ENCODE assay signal across 10 cellular contexts in the genomic region with DNA sequence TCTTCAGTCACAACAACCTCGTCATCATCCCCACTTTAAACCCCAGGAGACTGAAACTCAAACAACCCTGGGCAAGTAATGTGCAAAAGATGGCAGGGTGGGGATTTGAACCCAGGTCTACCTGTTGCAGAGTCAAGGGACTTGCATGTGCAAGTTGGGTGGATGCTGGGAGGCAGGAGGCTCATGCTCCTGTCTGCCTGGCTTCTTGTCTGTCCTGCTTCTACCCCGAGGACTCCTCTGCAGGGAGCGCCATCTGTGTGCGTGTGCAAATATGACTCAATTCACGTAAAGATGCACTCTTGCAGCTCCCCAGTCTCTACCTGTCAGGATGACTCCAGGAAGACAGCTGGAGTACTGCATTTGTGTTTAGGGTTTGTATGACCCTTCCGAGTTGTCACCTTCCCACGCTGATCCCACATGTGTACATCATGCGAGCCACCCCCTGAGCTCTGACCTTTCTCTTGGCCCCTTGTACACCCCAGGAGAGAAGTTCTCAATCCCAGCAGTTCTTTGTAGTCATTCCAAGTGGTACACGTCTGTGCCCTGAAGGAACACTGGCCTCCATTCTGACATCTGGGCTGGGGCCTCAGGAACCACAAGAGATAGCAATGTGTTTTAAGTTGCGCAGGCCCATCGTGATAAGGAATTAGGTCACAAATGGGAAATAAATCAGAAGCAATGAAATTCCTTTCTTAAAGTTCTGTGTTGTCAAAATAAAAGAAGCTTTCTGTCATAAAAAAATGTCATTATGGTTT.
DNase-seq lines count a peak whose midpoint lies in the region; ATAC-seq, FAIRE-seq and TF ChIP-seq lines count a peak whose summit lies in the region.
"Had no signal": no experiment of that assay in that cellular context is flagged by ENCODE, and none has a peak within 500 bp of the region (broad histone marks: within the 10 kb centered on the region; RNA-seq: fewer than 3 reads in every experiment).

No MANE protein-coding gene starts in this region.

- H3K4me3 ChIP-seq in RWPE2 (ENCODE audit: severe bottlenecking) (no peak overlapping the region), endothelial cell of umbilical vein (replicated peaks in 1 of 3; ENCODE audit: insufficient read depth in 1 of 3, low read depth in 1 of 3, low read length in 3 of 3) (no peak overlapping the region), osteoblast (ENCODE audit: insufficient read depth, low read length) (no peak overlapping the region)
- H3K4me3 ChIP-seq: SJCRH30 had no signal

- DNase-seq in GM12892 (ENCODE audit: insufficient read length) = no peak
- DNase-seq in RWPE2 (ENCODE audit: low spot score) = no peak
- no peak for DNase-seq in endothelial cell of umbilical vein (ENCODE audit: low read depth, low spot score)
- no peak for DNase-seq in osteoblast (ENCODE audit: insufficient read length, low spot score, missing footprints)
- DNase-seq in NCI-H2227 treated with DMSO at 0.1 percent for 48 hours (lab: John Stamatoyannopoulos, UW) = no peak
- DNase-seq in sciatic nerve (ENCODE audit: low spot score) = no peak
- DNase-seq in SIG-M5 treated with dmso at 0.1 percent for 504 hours (lab: John Stamatoyannopoulos, UW; ENCODE audit: unreplicated experiment) = no peak
- no peak for DNase-seq in ecto neural progenitor cell (ENCODE audit: low spot score)
- DNase-seq: stimulated activated CD4-positive, alpha-beta T cell treated with anti-CD3 and anti-CD28 coated beads, Interleukin-2, amount 100 ng/mL, for 24 hours had no signal

- no peak overlapping the region for H2AFZ ChIP-seq in endothelial cell of umbilical vein (ENCODE audit: low read depth, low read length)
- no peak overlapping the region for H2AFZ ChIP-seq in osteoblast (ENCODE audit: low read length)

- H3K4me1 ChIP-seq in RWPE2 (ENCODE audit: insufficient read depth, poor library complexity, severe bottlenecking) (peaks cover 31% of the 10 kb centered on the region), endothelial cell of umbilical vein (ENCODE audit: control insufficient read depth, extremely low read depth, insufficient read depth, low read length) (peaks cover 14% of the 10 kb centered on the region), osteoblast (ENCODE audit: insufficient read depth, low read length) (peaks cover 25% of the 10 kb centered on the region)

- H3K9me1 ChIP-seq in endothelial cell of umbilical vein (replicated peaks; ENCODE audit: control insufficient read depth, extremely low read depth, insufficient read depth, low read length) = no peaks in the 10 kb centered on the region

- TF ChIP-seq POLR2A in GM12892 (IDR thresholded peaks at IDR 0.05; ENCODE audit: low read depth, low read length) (no peak), endothelial cell of umbilical vein (IDR thresholded peaks at IDR 0.05; ENCODE audit: low read depth, low read length) (no peak)

- H3K27ac ChIP-seq in RWPE2 (ENCODE audit: poor library complexity, severe bottlenecking) = peak overlapping the region; percentile 53
- H3K27ac ChIP-seq in endothelial cell of umbilical vein (ENCODE audit: insufficient read depth, low read depth, low read length) = peak overlapping the region; percentile 75
- peak overlapping the region; percentile 87 for H3K27ac ChIP-seq in osteoblast (ENCODE audit: low read depth, low read length)
- H3K27ac ChIP-seq: SJCRH30 had no signal

- CTCF ChIA-PET in endothelial cell of umbilical vein (lab: Charles Lee) = interaction anchor here (1.0 to 2.0 kb wide), 7 partner anchors 15 to 255 kb away, joined by 3 to 22 read pairs (median 4); no protein-coding TSS in a partner anchor

- no peak overlapping the region for H3K9ac ChIP-seq in endothelial cell of umbilical vein (replicated peaks; ENCODE audit: extremely low read depth, insufficient read depth, low read length)

- BruUV-seq in endothelial cell of umbilical vein (replicated peaks; lab: Mats Ljungman, UMichigan) = no TSS peak

- FAIRE-seq in GM12892 (lab: Jason Lieb, UNC) (peak; percentile 44), endothelial cell of umbilical vein (lab: Jason Lieb, UNC) (no peak)

- H3K36me3 ChIP-seq in RWPE2 (ENCODE audit: low read depth) (peaks cover 75% of the 10 kb centered on the region), endothelial cell of umbilical vein (ENCODE audit: control insufficient read depth in 2 of 2, extremely low read depth in 1 of 2, insufficient read depth in 2 of 2, low read length in 2 of 2) (peaks cover 4% of the 10 kb centered on the region in 2 experiments), osteoblast (ENCODE audit: insufficient read depth, low read length) (peaks cover 25% of the 10 kb centered on the region)

- dilution Hi-C loops in endothelial cell of umbilical vein (cut with MboI; ENCODE audit: extremely low pct_ligation_motif_present, low sequenced_read_pairs) = no loop called here

- no peaks in the 10 kb centered on the region for H3K9me3 ChIP-seq in RWPE2 (ENCODE audit: severe bottlenecking)
- H3K9me3 ChIP-seq in endothelial cell of umbilical vein (replicated peaks; ENCODE audit: control insufficient read depth, insufficient read depth, low read length) = no peaks in the 10 kb centered on the region
- no peaks in the 10 kb centered on the region for H3K9me3 ChIP-seq in osteoblast (ENCODE audit: low read depth, low read length)
- H3K9me3 ChIP-seq: SJCRH30 had no signal

- no peaks in the 10 kb centered on the region for H3K79me2 ChIP-seq in endothelial cell of umbilical vein (ENCODE audit: control insufficient read depth, insufficient read depth, low read length)
- no peaks in the 10 kb centered on the region for H3K79me2 ChIP-seq in osteoblast (ENCODE audit: insufficient read depth, low read length)

- POLR2A ChIA-PET in endothelial cell of umbilical vein (lab: Charles Lee) = no interaction called here

- H3K4me2 ChIP-seq in endothelial cell of umbilical vein (ENCODE audit: insufficient read depth, low read length) (no peak overlapping the region), osteoblast (ENCODE audit: insufficient read depth, low read length) (peak overlapping the region; percentile 33)

- no peak for ATAC-seq in RWPE2 (ENCODE audit: low read depth)
- no peak for ATAC-seq in sciatic nerve

- H3K27me3 ChIP-seq in RWPE2 (ENCODE audit: insufficient read depth, poor library complexity, severe bottlenecking) (no peaks in the 10 kb centered on the region), endothelial cell of umbilical vein (ENCODE audit: control insufficient read depth in 2 of 2, insufficient read depth in 2 of 2, low read length in 2 of 2) (no peaks in the 10 kb centered on the region), osteoblast (ENCODE audit: insufficient read depth, low read length) (no peaks in the 10 kb centered on the region)
- H3K27me3 ChIP-seq: SJCRH30 had no signal

- H4K20me1 ChIP-seq in endothelial cell of umbilical vein (replicated peaks; ENCODE audit: control insufficient read depth, extremely low read depth, insufficient read depth, low read length) = no peaks in the 10 kb centered on the region
- H4K20me1 ChIP-seq in osteoblast (ENCODE audit: insufficient read depth, low read length) = no peaks in the 10 kb centered on the region

- TF ChIP-seq CTCF in RWPE2 (IDR thresholded peaks at IDR 0.05; ENCODE audit: poor library complexity, severe bottlenecking) = no peak
- TF ChIP-seq CTCF in endothelial cell of umbilical vein (IDR thresholded peaks at IDR 0.05; ENCODE audit: extremely low read depth in 1 of 2, insufficient read depth in 1 of 2, low read depth in 1 of 2, low read length in 2 of 2) = no peak
- no peak for TF ChIP-seq CTCF in osteoblast (IDR thresholded peaks at IDR 0.05; ENCODE audit: extremely low read depth, low read depth, low read length)

- intact Hi-C loops in endothelial cell of umbilical vein (cut with micrococcal nuclease) (loop anchor here (2.0 kb wide), 3 partner anchors 19 to 95 kb away; a partner anchor contains a TSS), sciatic nerve (cut with DNase I) (no loop called here)

TF ChIP-seq in endothelial cell of umbilical vein, 7 proteins besides CTCF, POLR2A, EP300 and RAD21:
- TF ChIP-seq JUN (IDR thresholded peaks at IDR 0.05; ENCODE audit: borderline replicate concordance, insufficient read depth, insufficient read length, low read depth) (no peak), GATA2 (IDR thresholded peaks at IDR 0.05; ENCODE audit: insufficient read depth, insufficient read length, low read depth, low read length) (no peak), FOS (IDR thresholded peaks at IDR 0.05; ENCODE audit: borderline replicate concordance, insufficient read depth, low read length) (no peak), POLR2AphosphoS5 (IDR thresholded peaks at IDR 0.05; ENCODE audit: insufficient read depth, low read depth, low read length) (no peak), EZH2 (IDR thresholded peaks at IDR 0.05; ENCODE audit: borderline replicate concordance, low read depth, low read length, severe bottlenecking) (no peak), MYC (IDR thresholded peaks at IDR 0.05; ENCODE audit: low read depth, low read length) (no peak)
- TF ChIP-seq, protein P1, sequence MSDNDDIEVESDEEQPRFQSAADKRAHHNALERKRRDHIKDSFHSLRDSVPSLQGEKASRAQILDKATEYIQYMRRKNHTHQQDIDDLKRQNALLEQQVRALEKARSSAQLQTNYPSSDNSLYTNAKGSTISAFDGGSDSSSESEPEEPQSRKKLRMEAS (IDR thresholded peaks at IDR 0.05; ENCODE audit: insufficient read depth, insufficient read length) = no peak
